In genomic region chr20:53294804-53295203, GRCh38 we compare ENCODE assay signal across 1 cellular context.
TF ChIP-seq lines count a peak whose summit lies in the region.

No MANE protein-coding gene starts in this region.

TF ChIP-seq in HepG2, 621 proteins besides CTCF, POLR2A, EP300 and RAD21 (continued from another document):
- TF ChIP-seq PRPF4 (IDR thresholded peaks at IDR 0.05; ENCODE audit: low read depth, low read length, poor library complexity, severe bottlenecking): no peak
- peak; percentile 84 for TF ChIP-seq NFE2L2 (IDR thresholded peaks at IDR 0.05; ENCODE audit: low read length)
- peak; percentile 20 to 49; a peak in 2 of 4 replicates for TF ChIP-seq MAFK (conservative IDR thresholded peaks at IDR 0.05 in 1 of 2, IDR thresholded peaks at IDR 0.05 in 1 of 2; ENCODE audit: low read length in 2 of 2)
TF ChIP-seq in HepG2: peak in this region for 2.
